1 cellular context compared by ENCODE assay signal in genomic region chr4:56077676-56078075, GRCh38.
TF ChIP-seq lines count a peak whose summit lies in the region.

No MANE protein-coding gene starts in this region.

TF ChIP-seq in GM23338, 12 proteins besides CTCF, POLR2A, EP300 and RAD21:
- TF ChIP-seq, protein P1, sequence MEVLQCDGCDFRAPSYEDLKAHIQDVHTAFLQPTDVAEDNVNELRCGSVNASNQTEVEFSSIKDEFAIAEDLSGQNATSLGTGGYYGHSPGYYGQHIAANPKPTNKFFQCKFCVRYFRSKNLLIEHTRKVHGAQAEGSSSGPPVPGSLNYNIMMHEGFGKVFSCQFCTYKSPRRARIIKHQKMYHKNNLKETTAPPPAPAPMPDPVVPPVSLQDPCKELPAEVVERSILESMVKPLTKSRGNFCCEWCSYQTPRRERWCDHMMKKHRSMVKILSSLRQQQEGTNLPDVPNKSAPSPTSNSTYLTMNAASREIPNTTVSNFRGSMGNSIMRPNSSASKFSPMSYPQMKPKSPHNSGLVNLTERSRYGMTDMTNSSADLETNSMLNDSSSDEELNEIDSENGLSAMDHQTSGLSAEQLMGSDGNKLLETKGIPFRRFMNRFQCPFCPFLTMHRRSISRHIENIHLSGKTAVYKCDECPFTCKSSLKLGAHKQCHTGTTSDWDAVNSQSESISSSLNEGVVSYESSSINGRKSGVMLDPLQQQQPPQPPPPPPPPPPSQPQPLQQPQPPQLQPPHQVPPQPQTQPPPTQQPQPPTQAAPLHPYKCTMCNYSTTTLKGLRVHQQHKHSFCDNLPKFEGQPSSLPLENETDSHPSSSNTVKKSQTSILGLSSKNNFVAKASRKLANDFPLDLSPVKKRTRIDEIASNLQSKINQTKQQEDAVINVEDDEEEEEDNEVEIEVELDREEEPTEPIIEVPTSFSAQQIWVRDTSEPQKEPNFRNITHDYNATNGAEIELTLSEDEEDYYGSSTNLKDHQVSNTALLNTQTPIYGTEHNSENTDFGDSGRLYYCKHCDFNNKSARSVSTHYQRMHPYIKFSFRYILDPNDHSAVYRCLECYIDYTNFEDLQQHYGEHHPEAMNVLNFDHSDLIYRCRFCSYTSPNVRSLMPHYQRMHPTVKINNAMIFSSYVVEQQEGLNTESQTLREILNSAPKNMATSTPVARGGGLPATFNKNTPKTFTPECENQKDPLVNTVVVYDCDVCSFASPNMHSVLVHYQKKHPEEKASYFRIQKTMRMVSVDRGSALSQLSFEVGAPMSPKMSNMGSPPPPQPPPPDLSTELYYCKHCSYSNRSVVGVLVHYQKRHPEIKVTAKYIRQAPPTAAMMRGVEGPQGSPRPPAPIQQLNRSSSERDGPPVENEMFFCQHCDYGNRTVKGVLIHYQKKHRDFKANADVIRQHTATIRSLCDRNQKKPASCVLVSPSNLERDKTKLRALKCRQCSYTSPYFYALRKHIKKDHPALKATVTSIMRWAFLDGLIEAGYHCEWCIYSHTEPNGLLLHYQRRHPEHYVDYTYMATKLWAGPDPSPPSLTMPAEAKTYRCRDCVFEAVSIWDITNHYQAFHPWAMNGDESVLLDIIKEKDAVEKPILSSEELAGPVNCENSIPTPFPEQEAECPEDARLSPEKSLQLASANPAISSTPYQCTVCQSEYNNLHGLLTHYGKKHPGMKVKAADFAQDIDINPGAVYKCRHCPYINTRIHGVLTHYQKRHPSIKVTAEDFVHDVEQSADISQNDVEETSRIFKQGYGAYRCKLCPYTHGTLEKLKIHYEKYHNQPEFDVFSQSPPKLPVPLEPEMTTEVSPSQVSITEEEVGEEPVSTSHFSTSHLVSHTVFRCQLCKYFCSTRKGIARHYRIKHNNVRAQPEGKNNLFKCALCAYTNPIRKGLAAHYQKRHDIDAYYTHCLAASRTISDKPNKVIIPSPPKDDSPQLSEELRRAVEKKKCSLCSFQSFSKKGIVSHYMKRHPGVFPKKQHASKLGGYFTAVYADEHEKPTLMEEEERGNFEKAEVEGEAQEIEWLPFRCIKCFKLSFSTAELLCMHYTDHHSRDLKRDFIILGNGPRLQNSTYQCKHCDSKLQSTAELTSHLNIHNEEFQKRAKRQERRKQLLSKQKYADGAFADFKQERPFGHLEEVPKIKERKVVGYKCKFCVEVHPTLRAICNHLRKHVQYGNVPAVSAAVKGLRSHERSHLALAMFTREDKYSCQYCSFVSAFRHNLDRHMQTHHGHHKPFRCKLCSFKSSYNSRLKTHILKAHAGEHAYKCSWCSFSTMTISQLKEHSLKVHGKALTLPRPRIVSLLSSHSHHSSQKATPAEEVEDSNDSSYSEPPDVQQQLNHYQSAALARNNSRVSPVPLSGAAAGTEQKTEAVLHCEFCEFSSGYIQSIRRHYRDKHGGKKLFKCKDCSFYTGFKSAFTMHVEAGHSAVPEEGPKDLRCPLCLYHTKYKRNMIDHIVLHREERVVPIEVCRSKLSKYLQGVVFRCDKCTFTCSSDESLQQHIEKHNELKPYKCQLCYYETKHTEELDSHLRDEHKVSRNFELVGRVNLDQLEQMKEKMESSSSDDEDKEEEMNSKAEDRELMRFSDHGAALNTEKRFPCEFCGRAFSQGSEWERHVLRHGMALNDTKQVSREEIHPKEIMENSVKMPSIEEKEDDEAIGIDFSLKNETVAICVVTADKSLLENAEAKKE (CRISPR knock-in tag; IDR thresholded peaks at IDR 0.05) = no peak
- TF ChIP-seq EZH2 (IDR thresholded peaks at IDR 0.05; ENCODE audit: low read depth, unreplicated experiment) = no peak
- no peak for TF ChIP-seq STAT1 (IDR thresholded peaks at IDR 0.05; ENCODE audit: unreplicated experiment)
- TF ChIP-seq ZNF114 (CRISPR knock-in tag; IDR thresholded peaks at IDR 0.05) = no peak
- TF ChIP-seq REST (IDR thresholded peaks at IDR 0.05; ENCODE audit: unreplicated experiment) = no peak
- TF ChIP-seq JUNB (IDR thresholded peaks at IDR 0.05; ENCODE audit: unreplicated experiment) = no peak
- no peak for TF ChIP-seq CREB1 (CRISPR knock-in tag; IDR thresholded peaks at IDR 0.05; ENCODE audit: low read depth)
- TF ChIP-seq EZH2phosphoT487 (IDR thresholded peaks at IDR 0.05; ENCODE audit: unreplicated experiment) = no peak
- no peak for TF ChIP-seq ETS1 (IDR thresholded peaks at IDR 0.05)
